3 cellular contexts compared by ENCODE assay signal in the genomic region with DNA sequence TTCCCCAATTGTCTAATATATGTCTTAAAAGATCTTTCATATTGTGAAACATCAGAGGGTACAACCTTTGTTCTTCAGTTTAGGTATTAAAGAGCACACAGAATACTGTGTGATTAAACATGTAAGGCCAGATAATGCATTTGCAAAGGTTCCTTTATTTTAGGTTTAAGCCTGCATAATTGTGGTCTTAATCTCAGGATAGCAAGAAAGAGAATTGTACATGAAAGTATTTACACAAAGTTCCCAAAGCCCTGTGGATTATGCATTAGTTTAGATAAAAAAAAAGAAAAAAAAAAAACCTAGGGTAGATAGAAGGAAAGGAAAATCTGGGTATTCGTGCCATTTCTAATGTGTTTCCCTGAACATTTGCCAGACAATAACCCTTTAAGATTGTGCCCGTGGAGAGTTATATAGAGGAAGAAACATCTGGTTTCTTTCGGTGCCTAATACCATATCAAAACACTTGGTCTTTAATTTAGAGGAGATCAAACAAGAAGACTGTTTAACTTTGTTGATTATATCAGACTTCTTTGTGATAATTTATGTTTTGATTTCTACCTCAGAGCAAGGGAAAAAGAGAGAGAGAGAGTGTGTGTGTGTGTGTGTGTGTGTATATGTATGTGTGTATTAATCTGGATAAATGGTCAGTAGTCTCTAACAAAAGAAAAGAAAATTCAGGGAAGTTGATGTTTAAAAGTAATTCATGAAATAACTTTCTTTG.
TF ChIP-seq lines count a peak whose summit lies in the region.

No MANE protein-coding gene starts in this region.

TF ChIP-seq in SK-N-SH treated with all-trans-retinoic acid at 6 μM for 48 hours, 23 proteins besides CTCF, POLR2A, EP300 and RAD21 (continued from another document):
- 0 out of 2 replicates have a peak, but pooled peaks have one; percentile 29 for TF ChIP-seq TSHZ2 (CRISPR knock-in tag; IDR thresholded peaks at IDR 0.05)
- no peak for TF ChIP-seq TOX (CRISPR knock-in tag; IDR thresholded peaks at IDR 0.05; ENCODE audit: borderline replicate concordance)
- TF ChIP-seq TCF4 (CRISPR knock-in tag; IDR thresholded peaks at IDR 0.05; ENCODE audit: borderline replicate concordance) = peak; percentile 46; the same call in 1 of the 2 replicates

TF ChIP-seq in SK-N-SH, 30 proteins besides CTCF, POLR2A, EP300 and RAD21 (continued from another document):
- TF ChIP-seq REST (IDR thresholded peaks at IDR 0.05; ENCODE audit: low read depth, low read length) (no peak), TEAD4 (IDR thresholded peaks at IDR 0.05; ENCODE audit: borderline replicate concordance, insufficient read depth) (no peak), MEF2A (IDR thresholded peaks at IDR 0.05; ENCODE audit: borderline replicate concordance, low read depth) (no peak), ELF1 (IDR thresholded peaks at IDR 0.05) (no peak), RCOR1 (IDR thresholded peaks at IDR 0.05; ENCODE audit: low read length) (no peak), NRF1 (IDR thresholded peaks at IDR 0.05; ENCODE audit: low read depth, low read length) (no peak), PBX3 (IDR thresholded peaks at IDR 0.05) (no peak), JUND (IDR thresholded peaks at IDR 0.05) (no peak), FOSL2 (IDR thresholded peaks at IDR 0.05; ENCODE audit: borderline replicate concordance, low read depth) (no peak), MAX (IDR thresholded peaks at IDR 0.05; ENCODE audit: low read depth) (no peak), CHD2 (IDR thresholded peaks at IDR 0.05; ENCODE audit: low read length, partially characterized antibody) (no peak), SMC3 (IDR thresholded peaks at IDR 0.05; ENCODE audit: low read depth, low read length) (no peak), TCF12 (IDR thresholded peaks at IDR 0.05) (no peak), FOXJ3 (CRISPR knock-in tag; IDR thresholded peaks at IDR 0.05) (no peak), GATA2 (CRISPR knock-in tag; IDR thresholded peaks at IDR 0.05) (no peak), SIN3A (IDR thresholded peaks at IDR 0.05; ENCODE audit: borderline replicate concordance, low read depth, low read length) (no peak)
- TF ChIP-seq, protein P1, sequence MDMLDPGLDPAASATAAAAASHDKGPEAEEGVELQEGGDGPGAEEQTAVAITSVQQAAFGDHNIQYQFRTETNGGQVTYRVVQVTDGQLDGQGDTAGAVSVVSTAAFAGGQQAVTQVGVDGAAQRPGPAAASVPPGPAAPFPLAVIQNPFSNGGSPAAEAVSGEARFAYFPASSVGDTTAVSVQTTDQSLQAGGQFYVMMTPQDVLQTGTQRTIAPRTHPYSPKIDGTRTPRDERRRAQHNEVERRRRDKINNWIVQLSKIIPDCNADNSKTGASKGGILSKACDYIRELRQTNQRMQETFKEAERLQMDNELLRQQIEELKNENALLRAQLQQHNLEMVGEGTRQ (IDR thresholded peaks at IDR 0.05; ENCODE audit: borderline replicate concordance, low read depth, low read length) = no peak

TF ChIP-seq in WTC11, 78 proteins besides CTCF, POLR2A, EP300 and RAD21 (continued from another document):
- TF ChIP-seq AFF4 (CRISPR knock-in tag; IDR thresholded peaks at IDR 0.05; ENCODE audit: borderline replicate concordance) (no peak), ZNF416 (CRISPR knock-in tag; IDR thresholded peaks at IDR 0.05) (no peak), FOXK1 (CRISPR knock-in tag; IDR thresholded peaks at IDR 0.05) (no peak), HMGA2 (CRISPR knock-in tag; IDR thresholded peaks at IDR 0.05) (no peak)
- TF ChIP-seq, protein P2, sequence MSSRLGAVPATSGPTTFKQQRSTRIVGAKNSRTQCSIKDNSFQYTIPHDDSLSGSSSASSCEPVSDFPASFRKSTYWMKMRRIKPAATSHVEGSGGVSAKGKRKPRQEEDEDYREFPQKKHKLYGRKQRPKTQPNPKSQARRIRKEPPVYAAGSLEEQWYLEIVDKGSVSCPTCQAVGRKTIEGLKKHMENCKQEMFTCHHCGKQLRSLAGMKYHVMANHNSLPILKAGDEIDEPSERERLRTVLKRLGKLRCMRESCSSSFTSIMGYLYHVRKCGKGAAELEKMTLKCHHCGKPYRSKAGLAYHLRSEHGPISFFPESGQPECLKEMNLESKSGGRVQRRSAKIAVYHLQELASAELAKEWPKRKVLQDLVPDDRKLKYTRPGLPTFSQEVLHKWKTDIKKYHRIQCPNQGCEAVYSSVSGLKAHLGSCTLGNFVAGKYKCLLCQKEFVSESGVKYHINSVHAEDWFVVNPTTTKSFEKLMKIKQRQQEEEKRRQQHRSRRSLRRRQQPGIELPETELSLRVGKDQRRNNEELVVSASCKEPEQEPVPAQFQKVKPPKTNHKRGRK (CRISPR knock-in tag; IDR thresholded peaks at IDR 0.05; ENCODE audit: borderline replicate concordance) = no peak
TF ChIP-seq in WTC11: peak in this region for 0.
